Comparison of ENCODE assay signal across 19 cellular contexts in the genomic region with DNA sequence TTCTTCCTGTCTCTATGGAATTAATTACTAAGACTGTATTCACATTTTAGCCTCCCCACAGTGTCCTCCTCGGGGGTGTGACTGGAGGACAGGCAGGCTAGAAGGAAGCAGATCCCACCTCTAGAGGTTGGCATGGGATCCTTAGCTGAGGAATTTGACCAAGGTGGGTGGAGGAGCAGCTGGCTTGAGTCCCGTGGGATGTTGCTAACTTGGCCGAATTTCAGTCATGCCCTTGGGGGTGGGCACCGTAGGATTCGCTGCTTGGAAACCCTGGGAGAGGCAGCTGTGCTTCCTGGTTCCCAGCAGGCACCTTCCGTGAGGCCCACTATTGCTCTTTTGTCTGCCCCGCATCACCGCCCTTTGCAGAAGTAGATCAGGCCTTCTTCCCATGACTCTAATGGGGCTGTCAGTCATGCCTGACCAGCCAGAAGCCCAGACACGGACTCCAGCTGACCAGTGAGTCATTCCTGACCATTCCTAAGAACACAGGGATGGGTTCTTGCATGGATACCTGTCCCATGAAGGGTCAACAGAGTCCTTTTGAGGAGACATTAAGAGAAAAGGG.
"Had no signal": no experiment of that assay in that cellular context is flagged by ENCODE, and none has a peak within 500 bp of the region (broad histone marks: within the 10 kb centered on the region; RNA-seq: fewer than 3 reads in every experiment).

No MANE protein-coding gene starts in this region.

- H3K4me3 ChIP-seq: gastrocnemius medialis, heart left ventricle, lower lobe of right lung, prostate gland, skin epidermis, tibial nerve, vagina had no signal

- H3K4me1 ChIP-seq: gastrocnemius medialis, lower lobe of right lung, prostate gland, tibial nerve, vagina had no signal

- H3K9me3 ChIP-seq: gastrocnemius medialis, heart left ventricle, lower lobe of right lung, prostate gland, tibial nerve, vagina had no signal

- H3K27ac ChIP-seq: gastrocnemius medialis, heart left ventricle, lower lobe of right lung, prostate gland, skin epidermis, tibial nerve, vagina, VCaP had no signal

- DNase-seq: activated CD4-positive, alpha-beta T cell treated with anti-CD3 and anti-CD28 coated beads, Interleukin-2, amount 50 U/mL, for 1 hour; activated CD4-positive, CD25-positive, alpha-beta regulatory T cell treated with anti-CD3 and anti-CD28 coated beads, Interleukin-2, amount 50 U/mL, for 72 hours; activated gamma-delta T cell treated with Interleukin-2 at 50 U/mL for 16 hours; effector CD8-positive, alpha-beta T cell; gastrocnemius medialis; heart left ventricle; left cardiac atrium; lower lobe of right lung; midbrain; right cardiac atrium; stimulated activated CD4-positive, alpha-beta T cell treated with anti-CD3 and anti-CD28 coated beads, Interleukin-15, amount 100 ng/mL, for 24 hours; stimulated activated CD4-positive, alpha-beta T cell treated with anti-CD3 and anti-CD28 coated beads, Interleukin-2, amount 100 ng/mL, for 48 hours; SW 1271; T-helper 2 cell had no signal

- H3K36me3 ChIP-seq: gastrocnemius medialis, heart left ventricle, lower lobe of right lung, prostate gland, vagina had no signal

- H3K27me3 ChIP-seq: gastrocnemius medialis, heart left ventricle, tibial nerve, vagina had no signal
